ENCODE assay signal across 8 cellular contexts in the genomic region with DNA sequence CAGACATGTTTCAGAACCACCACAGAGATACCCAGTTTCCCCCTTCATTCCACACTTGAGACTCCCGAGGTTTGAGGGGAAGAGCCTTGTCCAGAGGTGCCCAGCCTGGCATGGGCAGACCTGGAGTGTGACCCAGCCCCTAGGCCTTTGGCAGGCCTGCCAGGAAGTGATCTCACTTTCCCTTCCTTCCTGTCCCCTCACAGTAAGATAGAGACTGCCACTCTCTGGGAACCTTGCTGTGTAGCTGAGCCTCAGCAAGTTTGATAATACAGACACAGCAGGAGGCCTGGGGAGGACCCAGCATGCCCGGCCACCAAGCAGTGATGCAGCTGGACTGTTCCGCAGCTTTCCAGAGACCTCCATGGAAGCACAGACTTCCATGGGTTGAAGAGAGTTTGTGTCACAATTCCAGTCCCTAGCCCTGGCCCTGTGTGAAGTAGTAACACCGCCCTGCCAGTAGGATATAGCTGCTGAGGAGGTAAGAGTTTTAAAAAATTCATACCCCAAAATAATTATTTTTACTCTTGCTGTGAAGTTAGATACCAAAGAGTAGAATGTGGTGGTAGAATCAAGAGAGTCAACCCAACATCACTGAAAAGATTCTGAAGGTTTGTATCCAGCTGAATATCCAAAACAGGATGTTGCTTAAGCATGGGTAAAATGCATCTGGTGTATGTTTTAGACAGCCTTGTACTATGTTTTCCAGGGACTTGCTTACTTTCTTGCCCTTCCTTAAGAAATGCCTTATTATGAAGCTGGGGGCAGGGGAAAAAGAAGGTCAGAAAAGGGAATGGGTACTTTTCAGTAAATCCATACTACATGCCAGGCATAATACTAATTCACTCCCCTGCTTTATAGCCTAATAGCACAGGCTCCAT. TPM values are rescaled to one million over a fixed set of nuclear protein-coding genes. Genes with fewer than 3 reads are reported as not detected.
DNase-seq lines count a peak whose midpoint lies in the region; ATAC-seq and TF ChIP-seq lines count a peak whose summit lies in the region.

No MANE protein-coding gene starts in this region.

- H3K4me1 Mint-ChIP-seq in neural crest cell = peaks cover 5% of the 10 kb centered on the region

- TF ChIP-seq POLR2A in GM18951 (IDR thresholded peaks at IDR 0.05; ENCODE audit: extremely low read depth, insufficient read depth, insufficient read length) = peak; percentile 47

- no peaks in the 10 kb centered on the region for H3K9me3 Mint-ChIP-seq in neural crest cell

- peak overlapping the region; percentile 62 for H3K27ac ChIP-seq in cingulate gyrus (ENCODE audit: low read depth, low read length)

- no peak for ATAC-seq in HG03039 (IDR thresholded peaks at IDR 0.05; ENCODE audit: unreplicated experiment)

- no peak for TF ChIP-seq CTCF in neural crest cell (conservative IDR thresholded peaks at IDR 0.05)

- no peak overlapping the region for H3K4me3 Mint-ChIP-seq in neural crest cell

- in situ Hi-C loops in GM18951 (cut with MboI; ENCODE audit: low sequenced_read_pairs, unreplicated experiment) = no loop called here

- H3K27ac Mint-ChIP-seq in neural crest cell (ENCODE audit: unreplicated experiment) = peak overlapping the region; percentile 96

- no peaks in the 10 kb centered on the region for H3K36me3 Mint-ChIP-seq in neural crest cell (ENCODE audit: low read depth)

- DNase-seq in MV-4-11 (lab: John Stamatoyannopoulos, UW) = peak; percentile 36
- DNase-seq in neural crest cell (ENCODE audit: low read depth, low spot score) = no peak
- no peak for DNase-seq in DMS 273 (lab: John Stamatoyannopoulos, UW; ENCODE audit: unreplicated experiment)
- no peak for DNase-seq in epidermal melanocyte (ENCODE audit: insufficient read length, low spot score)
- DNase-seq in iPS-NIHi7 (ENCODE audit: extremely low spot score) = no peak

- H3K27me3 Mint-ChIP-seq in neural crest cell (ENCODE audit: low read depth) = no peaks in the 10 kb centered on the region

RNA-seq across cellular contexts. Expression of gene PKIG, which starts 16.3 kb away (rescaled TPM):
- total RNA-seq in neural crest cell = 32.3 and 34.7 TPM in 2 replicates

RNA-seq across cellular contexts. Expression of gene ADA, which starts 52.8 kb away (rescaled TPM):
- 8.2 and 9.0 TPM in 2 replicates for total RNA-seq in neural crest cell
